ENCODE assay signal across 14 cellular contexts in the genomic region with DNA sequence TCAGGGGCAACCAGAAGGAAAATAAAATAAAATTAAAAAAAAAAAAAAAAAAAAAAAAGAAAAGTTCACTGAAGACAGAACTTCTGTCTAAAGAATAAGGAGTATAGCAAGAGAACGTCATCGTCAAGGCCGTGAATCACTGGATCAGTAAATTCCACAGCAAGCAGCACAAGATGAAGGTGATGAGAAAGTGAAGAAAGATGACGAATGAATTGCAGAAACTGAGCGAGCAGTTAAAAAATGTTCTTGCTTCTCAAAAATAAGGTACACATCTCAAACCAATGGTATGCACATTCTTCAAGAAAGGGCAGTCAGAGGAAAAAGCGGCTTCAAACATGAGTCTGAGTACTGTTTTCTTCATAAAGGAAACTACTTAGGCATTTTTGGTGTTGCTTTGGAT.
"Had no signal": no experiment of that assay in that cellular context is flagged by ENCODE, and none has a peak within 500 bp of the region (broad histone marks: within the 10 kb centered on the region; RNA-seq: fewer than 3 reads in every experiment).

No MANE protein-coding gene starts in this region.

- DNase-seq: activated CD4-positive, alpha-beta T cell treated with anti-CD3 and anti-CD28 coated beads, Interleukin-2, amount 10 ng/mL, durations not matched to agents 24 days and 14 days; activated naive CD4-positive, alpha-beta T cell; activated naive CD8-positive, alpha-beta T cell treated with anti-CD3 and anti-CD28 coated beads, Interleukin-2, amount 50 U/mL, for 24 hours; cerebellar nuclear complex; dorsolateral prefrontal cortex; esophagus squamous epithelium; immature natural killer cell; left cardiac atrium; lower lobe of right lung; midbrain; thyroid gland had no signal

- ATAC-seq: activated naive CD8-positive, alpha-beta T cell treated with anti-CD3 and anti-CD28 coated beads, Interleukin-2, amount 50 U/mL, for 24 hours; lower lobe of right lung; WTC11 had no signal

- H3K4me3 ChIP-seq: dorsolateral prefrontal cortex, esophagus squamous epithelium, lower lobe of right lung, skin epidermis, thyroid gland, vagina had no signal
